In genomic region chr10:99975942-99976809, GRCh38 we compare ENCODE assay signal across 8 cellular contexts. TPM values are rescaled to one million over a fixed set of nuclear protein-coding genes. Genes with fewer than 3 reads are reported as not detected.
DNase-seq lines count a peak whose midpoint lies in the region; ATAC-seq and TF ChIP-seq lines count a peak whose summit lies in the region.

No MANE protein-coding gene starts in this region.

- H3K27ac Mint-ChIP-seq in Calu3 (ENCODE audit: unreplicated experiment) (peak overlapping the region; percentile 50), endodermal cell (peak overlapping the region; percentile 45)

- no peaks in the 10 kb centered on the region for H3K9me3 Mint-ChIP-seq in Calu3 (ENCODE audit: low read depth, unreplicated experiment)
- H3K9me3 Mint-ChIP-seq in endodermal cell = peaks cover 5% of the 10 kb centered on the region

- no peak overlapping the region for H3K27ac ChIP-seq in endodermal cell (ENCODE audit: low read depth, low read length)
- H3K27ac ChIP-seq in neutrophil = peak overlapping the region; percentile 73

- H3K9ac ChIP-seq in endodermal cell (ENCODE audit: extremely low read depth, low read length, poor library complexity, severe bottlenecking) = no peak overlapping the region

- no peak for ATAC-seq in GM19324 (IDR thresholded peaks at IDR 0.05; ENCODE audit: low FRiP score, unreplicated experiment)

- H3K4me1 ChIP-seq in endodermal cell (ENCODE audit: control insufficient read depth, insufficient read depth, low read length) (peaks cover 16% of the 10 kb centered on the region), neutrophil (ENCODE audit: control insufficient read depth in 1 of 2, insufficient read depth in 1 of 2, low read depth in 1 of 2, low read length in 1 of 2) (peaks cover 19 to 23% of the 10 kb centered on the region in 2 experiments)

- intact Hi-C loops in Calu3 (cut with micrococcal nuclease; ENCODE audit: unreplicated experiment) = loop anchor here (10.0 kb wide), 1 partner anchor 69 kb away; no protein-coding TSS in a partner anchor

- BruUV-seq in Calu3 (replicated peaks; lab: Mats Ljungman, UMichigan) = no TSS peak

- CTCF ChIA-PET in Calu3 (lab: Charles Lee) = interaction anchor here (0.7 kb wide), 1 partner anchor 24 kb away, joined by 3 read pairs; no protein-coding TSS in a partner anchor

- no peak overlapping the region for H3K4me3 Mint-ChIP-seq in Calu3 (ENCODE audit: low read depth, unreplicated experiment)
- no peak overlapping the region for H3K4me3 Mint-ChIP-seq in endodermal cell

- WGBS in endodermal cell (ENCODE audit: insufficient coverage in 1 of 2, insufficient read length in 1 of 2), 2 experiments = 92 to 93% methylated on average over 5 to 7 of the region's 7 CpGs

- H3K36me3 ChIP-seq in endodermal cell (ENCODE audit: control insufficient read depth, insufficient read depth, low read length) (peaks cover 16% of the 10 kb centered on the region), neutrophil (no peaks in the 10 kb centered on the region)

- H3K4me3 ChIP-seq in endodermal cell (ENCODE audit: low read length) = peak overlapping the region; percentile 5
- no peak overlapping the region for H3K4me3 ChIP-seq in neutrophil (ENCODE audit: low read depth in 1 of 2, low read length in 1 of 2)

- H3K36me3 Mint-ChIP-seq in Calu3 (ENCODE audit: insufficient read depth, unreplicated experiment) (no peaks in the 10 kb centered on the region), endodermal cell (ENCODE audit: low read depth) (peaks cover 26% of the 10 kb centered on the region)

- DNase-seq in Calu3 (no peak), NCI-H2171 treated with DMSO at 0.1 percent for 48 hours (lab: John Stamatoyannopoulos, UW) (peak; percentile 70), endodermal cell (no peak), OCI-M2 (lab: John Stamatoyannopoulos, UW; ENCODE audit: unreplicated experiment) (no peak), activated gamma-delta T cell treated with Interleukin-2 at 50 U/mL for 16 hours (no peak), pons (ENCODE audit: low spot score) (no peak)

- no peaks in the 10 kb centered on the region for H3K9me3 ChIP-seq in endodermal cell (ENCODE audit: control insufficient read depth, low read length)
- no peaks in the 10 kb centered on the region for H3K9me3 ChIP-seq in neutrophil

- H3K4me1 Mint-ChIP-seq in Calu3 (ENCODE audit: low read depth, unreplicated experiment) (peaks cover 26% of the 10 kb centered on the region), endodermal cell (peaks cover 37% of the 10 kb centered on the region)

- no peaks in the 10 kb centered on the region for H3K27me3 Mint-ChIP-seq in Calu3 (ENCODE audit: unreplicated experiment)
- H3K27me3 Mint-ChIP-seq in endodermal cell (ENCODE audit: insufficient read depth) = no peaks in the 10 kb centered on the region

- TF ChIP-seq CTCF in Calu3 (IDR thresholded peaks at IDR 0.05; ENCODE audit: unreplicated experiment) (no peak), endodermal cell (conservative IDR thresholded peaks at IDR 0.05) (no peak), neutrophil (IDR thresholded peaks at IDR 0.05) (no peak)

- H3K27me3 ChIP-seq in endodermal cell (ENCODE audit: control insufficient read depth, insufficient read depth, low read length, poor library complexity, severe bottlenecking) (no peaks in the 10 kb centered on the region), neutrophil (no peaks in the 10 kb centered on the region)

RNA-seq across cellular contexts. Expression of gene DNMBP, which starts 33.6 kb away (rescaled TPM):
- total RNA-seq in Calu3 (2022) (17.6 TPM in 2 replicates), endodermal cell (10 to 100 TPM; 45.4 to 85.4 TPM)
- polyA plus RNA-seq in endodermal cell (2013, experiment 1 of 2) = 18.8 TPM
- polyA plus RNA-seq in endodermal cell (2013, experiment 2 of 2) = 17.5 TPM
